Comparison of ENCODE assay signal across 1 cellular context in genomic region chr3:27905625-27906024, GRCh38.
TF ChIP-seq lines count a peak whose summit lies in the region.

No MANE protein-coding gene starts in this region.

TF ChIP-seq in WTC11, 78 proteins besides CTCF, POLR2A, EP300 and RAD21 (continued from another document):
- TF ChIP-seq AR (CRISPR knock-in tag; IDR thresholded peaks at IDR 0.05) (no peak), CBFB (CRISPR knock-in tag; IDR thresholded peaks at IDR 0.05; ENCODE audit: low read depth) (no peak), ZNF671 (CRISPR knock-in tag; IDR thresholded peaks at IDR 0.05) (no peak), IRF2 (CRISPR knock-in tag; IDR thresholded peaks at IDR 0.05; ENCODE audit: borderline replicate concordance, low read depth) (no peak), FOXK1 (CRISPR knock-in tag; IDR thresholded peaks at IDR 0.05) (no peak), NR3C1 (CRISPR knock-in tag; conservative IDR thresholded peaks at IDR 0.05; ENCODE audit: low read depth) (no peak), PRDM15 (CRISPR knock-in tag; IDR thresholded peaks at IDR 0.05) (no peak), RORB (CRISPR knock-in tag; IDR thresholded peaks at IDR 0.05) (no peak), ESRRA (CRISPR knock-in tag; IDR thresholded peaks at IDR 0.05; ENCODE audit: borderline replicate concordance) (no peak), ZMAT4 (CRISPR knock-in tag; IDR thresholded peaks at IDR 0.05) (no peak), ZNF281 (CRISPR knock-in tag; IDR thresholded peaks at IDR 0.05) (no peak)
